21 cellular contexts compared by ENCODE assay signal in the genomic region with DNA sequence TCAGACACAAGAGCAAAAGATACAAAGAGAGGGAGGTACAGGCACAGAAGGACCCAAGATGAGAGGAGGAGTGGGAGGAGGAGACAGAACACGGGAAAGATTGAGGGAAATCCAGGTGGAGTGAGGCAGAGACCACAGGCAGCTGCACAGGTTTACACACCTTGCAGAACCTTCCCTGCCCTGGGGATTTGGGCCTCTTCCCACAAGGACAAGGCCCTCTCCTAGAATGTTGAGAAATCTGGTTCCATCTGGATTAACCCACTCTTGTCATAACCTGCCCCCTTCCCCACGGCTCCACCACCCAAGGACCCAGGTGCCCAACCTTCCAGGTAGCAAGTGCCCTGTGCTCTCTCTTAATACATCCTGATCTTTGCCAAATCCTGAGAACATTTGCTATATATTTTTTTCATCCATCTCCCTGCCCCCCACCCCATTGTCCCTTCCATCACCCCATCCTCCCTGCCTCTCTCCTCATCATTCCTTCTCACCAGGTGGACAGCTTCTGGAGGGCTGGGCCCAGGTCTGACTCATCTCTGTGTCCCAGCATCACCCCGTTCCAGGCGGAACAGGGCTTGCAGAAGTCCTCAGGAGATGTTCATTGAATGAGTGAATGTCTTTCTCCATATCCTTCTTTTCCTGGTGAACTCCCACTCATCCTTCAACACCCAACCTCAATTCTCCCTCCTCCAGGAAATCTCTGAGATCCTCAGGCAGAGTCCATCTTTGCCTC. TPM values are rescaled to one million over a fixed set of nuclear protein-coding genes. Genes with fewer than 3 reads are reported as not detected.
DNase-seq lines count a peak whose midpoint lies in the region; ATAC-seq and TF ChIP-seq lines count a peak whose summit lies in the region.
"Had no signal": no experiment of that assay in that cellular context is flagged by ENCODE, and none has a peak within 500 bp of the region (broad histone marks: within the 10 kb centered on the region; RNA-seq: fewer than 3 reads in every experiment).

No MANE protein-coding gene starts in this region.

- intact Hi-C loops in HCT116 (cut with micrococcal nuclease) (no loop called here), posterior vena cava (cut with DNase I) (no loop called here), left colon (cut with DNase I, micrococcal nuclease) (no loop called here)

- no peaks in the 10 kb centered on the region for H3K27me3 ChIP-seq in HCT116 (ENCODE audit: insufficient read depth, low read length)
- H3K27me3 ChIP-seq in esophagus (ENCODE audit: control insufficient read depth in 1 of 2, insufficient read depth in 2 of 2, low read length in 2 of 2) = no peaks in the 10 kb centered on the region
- H3K27me3 ChIP-seq in BE2C = peaks cover 16% of the 10 kb centered on the region

- H3K9me3 Mint-ChIP-seq in activated naive CD4-positive, alpha-beta T cell treated with anti-CD3 and anti-CD28 coated beads, Interleukin-2, amount 50 U/mL, for 72 hours = no peaks in the 10 kb centered on the region

- H3K79me2 ChIP-seq in HCT116 (ENCODE audit: insufficient read depth, low read length) = no peaks in the 10 kb centered on the region

- no peak for TF ChIP-seq RAD21 in HCT116 (IDR thresholded peaks at IDR 0.05; ENCODE audit: low read depth)

- H3K27ac ChIP-seq in HCT116 (ENCODE audit: low read depth, low read length) (no peak overlapping the region), RWPE1 (no peak overlapping the region), esophagus (ENCODE audit: low read depth in 2 of 2, low read length in 1 of 2) (peak overlapping the region; percentile 6 to 91)
- H3K27ac ChIP-seq: SK-N-MC had no signal

- RAD21 ChIA-PET in HCT116 (lab: Charles Lee; ENCODE audit: low non-redundant PET in 1 of 2, low total read pairs in 2 of 2, uncharacterized antibody in 2 of 2, unreplicated experiment in 2 of 2) = no interaction called here

- H3K36me3 Mint-ChIP-seq in activated naive CD4-positive, alpha-beta T cell treated with anti-CD3 and anti-CD28 coated beads, Interleukin-2, amount 50 U/mL, for 72 hours = no peaks in the 10 kb centered on the region
- H3K36me3 Mint-ChIP-seq: IgD-negative memory B cell had no signal

- BruUV-seq in HCT116 (replicated peaks; lab: Mats Ljungman, UMichigan) = no TSS peak

- no peak overlapping the region for H3K9ac ChIP-seq in HCT116 (ENCODE audit: low read length)

- H3K4me1 ChIP-seq in HCT116 (ENCODE audit: control insufficient read depth in 1 of 2, insufficient read depth in 2 of 2, low read length in 2 of 2) = peaks cover 2 to 27% of the 10 kb centered on the region in 2 experiments; a peak in 1 of 4 replicates
- peaks cover 0 to 6% of the 10 kb centered on the region in 2 donors for H3K4me1 ChIP-seq in esophagus (ENCODE audit: control insufficient read depth in 2 of 2, insufficient read depth in 2 of 2, low read length in 1 of 2)
- H3K4me1 ChIP-seq in BE2C = no peaks in the 10 kb centered on the region

- H3K9me3 ChIP-seq in HCT116 (ENCODE audit: control insufficient read depth in 1 of 2, insufficient read depth in 1 of 2, low read depth in 1 of 2, low read length in 2 of 2) = no peaks in the 10 kb centered on the region
- peaks cover 0 to 2% of the 10 kb centered on the region in 2 donors for H3K9me3 ChIP-seq in esophagus (ENCODE audit: control insufficient read depth in 2 of 2, insufficient read depth in 1 of 2, low read depth in 1 of 2, low read length in 1 of 2)
- H3K9me3 ChIP-seq in BE2C = no peaks in the 10 kb centered on the region

- H3K4me2 ChIP-seq in HCT116 (ENCODE audit: low read length) = peak overlapping the region; percentile 11; the same call in 1 of the 2 replicates

- H3K9me2 ChIP-seq in HCT116 (ENCODE audit: insufficient read depth) = no peaks in the 10 kb centered on the region

- 41 to 51% methylated on average over 4 of the region's 4 CpGs for WGBS in esophagus, 2 donors

- no peak for TF ChIP-seq POLR2A in HCT116 (IDR thresholded peaks at IDR 0.05; ENCODE audit: borderline replicate concordance, extremely low read depth, insufficient read depth, insufficient read length)

- no peak overlapping the region for H2AFZ ChIP-seq in HCT116 (ENCODE audit: low read depth, low read length, poor library complexity, severe bottlenecking)

- CTCF ChIA-PET in HCT116 (lab: Charles Lee) (no interaction called here), RWPE1 (lab: Yijun Ruan, JAX) (interaction anchor here (0.5 to 1.4 kb wide), 5 partner anchors 27 to 209 kb away, joined by 3 to 5 read pairs (median 3); no protein-coding TSS in a partner anchor)

- peak overlapping the region in 1 of 2 donors; percentile 38 for H3K27ac Mint-ChIP-seq in activated naive CD4-positive, alpha-beta T cell treated with anti-CD3 and anti-CD28 coated beads, Interleukin-2, amount 50 U/mL, for 72 hours

- DNase-seq in HCT116 (ENCODE audit: low read depth, low spot score) (no peak), RWPE1 (ENCODE audit: low spot score) (peak; percentile 81), posterior vena cava (ENCODE audit: low spot score) (peak; percentile 20), BE2C (no peak), left colon (no peak)
- DNase-seq in activated naive CD4-positive, alpha-beta T cell treated with anti-CD3 and anti-CD28 coated beads, Interleukin-2, amount 50 U/mL, for 72 hours (ENCODE audit: low spot score in 2 of 2) = no peak
- DNase-seq: DMS79, MV-4-11, NCI-H1105 treated with DMSO at 0.1 percent for 48 hours, NCI-H2029 treated with DMSO at 0.1 percent for 48 hours, NCI-H2171, NCI-H345, NCI-H524, NCI-H774, OCI-M1, SHP77 treated with DMSO at 0.1 percent for 48 hours, SW 1271 had no signal

- H4K20me1 ChIP-seq in HCT116 (ENCODE audit: insufficient read depth) = no peaks in the 10 kb centered on the region

- H3K4me3 ChIP-seq in HCT116 (replicated peaks in 1 of 2; ENCODE audit: low read depth in 1 of 2, low read length in 2 of 2) (no peak overlapping the region), esophagus (ENCODE audit: low read depth in 1 of 2, low read length in 2 of 2) (no peak overlapping the region), BE2C (ENCODE audit: low read depth, low read length) (no peak overlapping the region)
- H3K4me3 ChIP-seq: SK-N-MC had no signal

- H3K36me3 ChIP-seq in HCT116 (ENCODE audit: control insufficient read depth in 1 of 2, insufficient read depth in 2 of 2, low read length in 2 of 2) (no peaks in the 10 kb centered on the region), esophagus (ENCODE audit: control insufficient read depth in 2 of 2, insufficient read depth in 2 of 2, low read length in 1 of 2) (peaks cover 0 to 6% of the 10 kb centered on the region in 2 donors), BE2C (no peaks in the 10 kb centered on the region)

- TF ChIP-seq CTCF in HCT116 (IDR thresholded peaks at IDR 0.05 in 2 of 3, conservative IDR thresholded peaks at IDR 0.05 in 1 of 3; ENCODE audit: borderline replicate concordance in 1 of 3, insufficient read depth in 1 of 3, low read depth in 2 of 3, low read length in 2 of 3) = no peak
- TF ChIP-seq CTCF in RWPE1 (conservative IDR thresholded peaks at IDR 0.05; ENCODE audit: low read depth) = no peak
- TF ChIP-seq CTCF in BE2C (IDR thresholded peaks at IDR 0.05; ENCODE audit: low read depth, low read length) = no peak

- no peak for ATAC-seq in HCT116
- no peak for ATAC-seq in left colon
- no peak for ATAC-seq in activated naive CD4-positive, alpha-beta T cell treated with anti-CD3 and anti-CD28 coated beads, Interleukin-2, amount 50 U/mL, for 72 hours

- POLR2A ChIA-PET in HCT116 (lab: Charles Lee) = no interaction called here
- POLR2A ChIA-PET in RWPE1 (lab: Yijun Ruan, JAX; ENCODE audit: low non-redundant PET) = interaction anchor here (0.6 kb wide), 1 partner anchor 90 kb away, joined by 6 read pairs; no protein-coding TSS in a partner anchor

TF ChIP-seq in HCT116, 20 proteins besides CTCF, POLR2A, EP300 and RAD21 (continues in another document):
- no peak for TF ChIP-seq FOSL1 (IDR thresholded peaks at IDR 0.05; ENCODE audit: low read depth)
- no peak for TF ChIP-seq YY1 (IDR thresholded peaks at IDR 0.05; ENCODE audit: extremely low read depth, insufficient replicate concordance, low read depth, low read length)
- TF ChIP-seq, protein P1, sequence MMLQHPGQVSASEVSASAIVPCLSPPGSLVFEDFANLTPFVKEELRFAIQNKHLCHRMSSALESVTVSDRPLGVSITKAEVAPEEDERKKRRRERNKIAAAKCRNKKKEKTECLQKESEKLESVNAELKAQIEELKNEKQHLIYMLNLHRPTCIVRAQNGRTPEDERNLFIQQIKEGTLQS (IDR thresholded peaks at IDR 0.05) = no peak

RNA-seq across cellular contexts. Expression of a gene that starts 8.8 kb away (rescaled TPM):
- total RNA-seq in HCT116 (2021; ENCODE audit: unreplicated experiment) = 92.8 TPM
- polyA plus RNA-seq in HCT116 (2012) = 149 and 150 TPM in 2 replicates
- 100 to 1,000 TPM; 226 to 261 TPM for polyA plus RNA-seq in esophagus
- not detected for total RNA-seq in posterior vena cava
- not detected for polyA plus RNA-seq in BE2C (2012; ENCODE audit: insufficient read depth, insufficient read length, low read depth)
- total RNA-seq in left colon = not detected
- not detected for total RNA-seq in activated naive CD4-positive, alpha-beta T cell treated with anti-CD3 and anti-CD28 coated beads, Interleukin-2, amount 50 U/mL, for 72 hours
- total RNA-seq: RPMI7951 had no signal
- polyA plus RNA-seq: IgD-negative memory B cell had no signal

RNA-seq across cellular contexts. Expression of a gene that starts 9.3 kb away (rescaled TPM):
- 33.6 TPM for total RNA-seq in HCT116 (2021; ENCODE audit: unreplicated experiment)
- 37.4 and 37.8 TPM in 2 replicates for polyA plus RNA-seq in HCT116 (2012)
- 100 to 1,000 TPM; 223 to 304 TPM for polyA plus RNA-seq in esophagus
- not detected for total RNA-seq in posterior vena cava
- not detected for polyA plus RNA-seq in BE2C (2012; ENCODE audit: insufficient read depth, insufficient read length, low read depth)
- total RNA-seq in left colon = under 1 TPM; 0.37 to 0.70 TPM
- not detected for total RNA-seq in activated naive CD4-positive, alpha-beta T cell treated with anti-CD3 and anti-CD28 coated beads, Interleukin-2, amount 50 U/mL, for 72 hours
- total RNA-seq: RPMI7951 had no signal
- polyA plus RNA-seq: IgD-negative memory B cell had no signal

RNA-seq across cellular contexts. Expression of a gene that starts 16.2 kb away (rescaled TPM):
- not detected for total RNA-seq in HCT116 (2021; ENCODE audit: unreplicated experiment)
- 1.5 and 1.6 TPM in 2 replicates for polyA plus RNA-seq in HCT116 (2012)
- 100 to 1,000 TPM; 168 to 345 TPM for polyA plus RNA-seq in esophagus
- total RNA-seq in posterior vena cava = not detected
- not detected for polyA plus RNA-seq in BE2C (2012; ENCODE audit: insufficient read depth, insufficient read length, low read depth)
- under 1 TPM; 0.47 to 0.64 TPM for total RNA-seq in left colon
- total RNA-seq in activated naive CD4-positive, alpha-beta T cell treated with anti-CD3 and anti-CD28 coated beads, Interleukin-2, amount 50 U/mL, for 72 hours = not detected
- total RNA-seq: RPMI7951 had no signal
- polyA plus RNA-seq: IgD-negative memory B cell had no signal

RNA-seq across cellular contexts. Expression of a gene that starts 24.6 kb away (rescaled TPM):
- total RNA-seq in HCT116 (2021; ENCODE audit: unreplicated experiment) (not detected), posterior vena cava (not detected), left colon (under 1 TPM; 0.73 to 0.81 TPM)
- 0.09 TPM in 1 of 2 replicates, not detected in the other for polyA plus RNA-seq in HCT116 (2012)
- polyA plus RNA-seq in esophagus = 100 to 1,000 TPM in 1 of 2 donors, 10 to 100 TPM in 1; 12.4 to 427 TPM
- not detected for polyA plus RNA-seq in BE2C (2012; ENCODE audit: insufficient read depth, insufficient read length, low read depth)
- not detected for total RNA-seq in activated naive CD4-positive, alpha-beta T cell treated with anti-CD3 and anti-CD28 coated beads, Interleukin-2, amount 50 U/mL, for 72 hours
- total RNA-seq: RPMI7951 had no signal
- polyA plus RNA-seq: IgD-negative memory B cell had no signal

RNA-seq across cellular contexts. Expression of a gene that starts 26.5 kb away (rescaled TPM):
- total RNA-seq in HCT116 (2021; ENCODE audit: unreplicated experiment) = 30.5 TPM
- 31.4 and 34.2 TPM in 2 replicates for polyA plus RNA-seq in HCT116 (2012)
- 10 to 100 TPM; 36.4 to 96.4 TPM for polyA plus RNA-seq in esophagus
- not detected for total RNA-seq in posterior vena cava
- not detected for polyA plus RNA-seq in BE2C (2012; ENCODE audit: insufficient read depth, insufficient read length, low read depth)
- not detected for total RNA-seq in left colon
- total RNA-seq in activated naive CD4-positive, alpha-beta T cell treated with anti-CD3 and anti-CD28 coated beads, Interleukin-2, amount 50 U/mL, for 72 hours = not detected
- total RNA-seq: RPMI7951 had no signal
- polyA plus RNA-seq: IgD-negative memory B cell had no signal

Comparison
In these comparisons a context has a peak if more than half of its experiments do, and no peak if none do; other contexts are left out.
1. DNase-seq: peak in RWPE1 (single experiment) and posterior vena cava (single experiment); none in HCT116 (single experiment), BE2C (single experiment), left colon (0 of 2) and activated naive CD4-positive, alpha-beta T cell treated with anti-CD3 and anti-CD28 coated beads, Interleukin-2, amount 50 U/mL, for 72 hours (0 of 2).
2. H3K27ac ChIP-seq: peak in esophagus (2 of 2); none in HCT116 (single experiment) and RWPE1 (single experiment).
3. RNA of a gene that starts 8.8 kb away (total RNA-seq): 92.8 TPM in HCT116 (single experiment); not detected in posterior vena cava, not detected in left colon and not detected in activated naive CD4-positive, alpha-beta T cell treated with anti-CD3 and anti-CD28 coated beads, Interleukin-2, amount 50 U/mL, for 72 hours; every median in the first group is over 10 times any median in the second.
4. RNA of a gene that starts 9.3 kb away (total RNA-seq): 33.6 TPM in HCT116 (single experiment); 0.37 to 0.70 TPM in left colon, not detected in posterior vena cava and not detected in activated naive CD4-positive, alpha-beta T cell treated with anti-CD3 and anti-CD28 coated beads, Interleukin-2, amount 50 U/mL, for 72 hours; every median in the first group is over 10 times any median in the second.